Comparison of ENCODE assay signal across 8 cellular contexts in the genomic region with DNA sequence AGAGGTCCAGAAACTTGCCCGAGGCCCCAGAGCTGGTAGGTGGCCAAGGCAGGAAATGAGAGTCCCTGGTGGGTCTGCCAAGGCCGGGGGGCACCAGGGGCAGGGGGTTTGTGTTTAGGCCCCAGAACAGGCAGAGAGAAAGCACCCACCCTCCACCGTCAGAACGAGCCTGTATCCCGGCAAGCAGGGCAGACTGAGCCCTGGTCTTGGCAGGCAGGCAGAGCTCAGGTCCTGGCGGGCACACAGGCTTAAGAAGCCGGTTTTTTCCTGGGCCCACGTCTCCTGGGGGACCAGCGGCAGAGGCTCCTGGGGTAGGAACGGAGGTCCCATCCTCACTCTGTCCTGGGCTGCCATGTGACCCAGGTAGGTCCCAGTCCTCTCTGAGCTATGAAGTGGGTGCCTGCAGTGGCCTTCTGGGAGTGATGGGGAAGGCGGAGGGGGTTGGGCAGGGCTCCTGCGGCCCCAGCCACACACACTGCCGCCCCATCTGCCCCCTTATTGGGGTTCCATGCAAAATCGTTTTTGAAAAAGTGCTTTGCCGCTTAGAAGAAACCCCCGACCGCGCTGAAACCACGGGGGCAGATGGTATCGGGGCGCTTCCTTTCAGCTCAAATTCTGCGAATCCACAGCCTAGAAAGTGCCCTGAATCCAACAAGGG. TPM values are rescaled to one million over a fixed set of nuclear protein-coding genes. Genes with fewer than 3 reads are reported as not detected.
DNase-seq lines count a peak whose midpoint lies in the region; ATAC-seq and TF ChIP-seq lines count a peak whose summit lies in the region.

No MANE protein-coding gene starts in this region.

- peak overlapping the region; percentile 85 for H3K27ac Mint-ChIP-seq in endothelial cell (ENCODE audit: unreplicated experiment)

- ATAC-seq in HG03565 (IDR thresholded peaks at IDR 0.05; ENCODE audit: unreplicated experiment): no peak

- H3K4me1 Mint-ChIP-seq in endothelial cell (ENCODE audit: unreplicated experiment): peaks cover 71% of the 10 kb centered on the region

- peak; percentile 56 to 58 for DNase-seq in activated CD4-positive, alpha-beta T cell treated with anti-CD3 and anti-CD28 coated beads, Interleukin-2, amount 50 U/mL, for 4 hours
- DNase-seq in endothelial cell (ENCODE audit: low spot score) (no peak), NCI-H1436 treated with DMSO at 0.1 percent for 48 hours (lab: John Stamatoyannopoulos, UW) (no peak), middle frontal gyrus (ENCODE audit: extremely low spot score, low spot score) (no peak), NCI-H446 treated with DMSO at 0.1 percent for 48 hours (lab: John Stamatoyannopoulos, UW) (no peak)
- peak; percentile 57 to 60 for DNase-seq in stimulated activated CD8-positive, alpha-beta memory T cell treated with anti-CD3 and anti-CD28 coated beads, Interleukin-7, amount 100 ng/mL, for 1 hour (ENCODE audit: low read depth in 2 of 2)

- H3K4me3 Mint-ChIP-seq in endothelial cell (ENCODE audit: unreplicated experiment): peak overlapping the region; percentile 64

- peaks cover 8% of the 10 kb centered on the region for H3K27me3 Mint-ChIP-seq in endothelial cell (ENCODE audit: unreplicated experiment)

- in situ Hi-C loops in GM18951 (cut with MboI; ENCODE audit: low sequenced_read_pairs, unreplicated experiment): no loop called here

- TF ChIP-seq POLR2A in GM18951 (IDR thresholded peaks at IDR 0.05; ENCODE audit: extremely low read depth, insufficient read depth, insufficient read length): peak; percentile 40

- H3K9me3 Mint-ChIP-seq in endothelial cell (ENCODE audit: unreplicated experiment): no peaks in the 10 kb centered on the region

- TF ChIP-seq CTCF in endothelial cell (IDR thresholded peaks at IDR 0.05; ENCODE audit: unreplicated experiment): no peak

- peaks cover 17% of the 10 kb centered on the region for H3K36me3 Mint-ChIP-seq in endothelial cell (ENCODE audit: low read depth, unreplicated experiment)

RNA-seq across cellular contexts. Expression of a gene that starts 24.2 kb away (rescaled TPM):
- 93.7 TPM for total RNA-seq in endothelial cell (ENCODE audit: unreplicated experiment)

Comparison
In these comparisons a context has a peak if more than half of its experiments do, and no peak if none do; other contexts are left out.
1. DNase-seq: peak in activated CD4-positive, alpha-beta T cell treated with anti-CD3 and anti-CD28 coated beads, Interleukin-2, amount 50 U/mL, for 4 hours (2 of 2) and stimulated activated CD8-positive, alpha-beta memory T cell treated with anti-CD3 and anti-CD28 coated beads, Interleukin-7, amount 100 ng/mL, for 1 hour (2 of 2); none in endothelial cell (single experiment), NCI-H1436 treated with DMSO at 0.1 percent for 48 hours (single experiment), middle frontal gyrus (single experiment) and NCI-H446 treated with DMSO at 0.1 percent for 48 hours (single experiment).